8 cellular contexts compared by ENCODE assay signal in the genomic region with DNA sequence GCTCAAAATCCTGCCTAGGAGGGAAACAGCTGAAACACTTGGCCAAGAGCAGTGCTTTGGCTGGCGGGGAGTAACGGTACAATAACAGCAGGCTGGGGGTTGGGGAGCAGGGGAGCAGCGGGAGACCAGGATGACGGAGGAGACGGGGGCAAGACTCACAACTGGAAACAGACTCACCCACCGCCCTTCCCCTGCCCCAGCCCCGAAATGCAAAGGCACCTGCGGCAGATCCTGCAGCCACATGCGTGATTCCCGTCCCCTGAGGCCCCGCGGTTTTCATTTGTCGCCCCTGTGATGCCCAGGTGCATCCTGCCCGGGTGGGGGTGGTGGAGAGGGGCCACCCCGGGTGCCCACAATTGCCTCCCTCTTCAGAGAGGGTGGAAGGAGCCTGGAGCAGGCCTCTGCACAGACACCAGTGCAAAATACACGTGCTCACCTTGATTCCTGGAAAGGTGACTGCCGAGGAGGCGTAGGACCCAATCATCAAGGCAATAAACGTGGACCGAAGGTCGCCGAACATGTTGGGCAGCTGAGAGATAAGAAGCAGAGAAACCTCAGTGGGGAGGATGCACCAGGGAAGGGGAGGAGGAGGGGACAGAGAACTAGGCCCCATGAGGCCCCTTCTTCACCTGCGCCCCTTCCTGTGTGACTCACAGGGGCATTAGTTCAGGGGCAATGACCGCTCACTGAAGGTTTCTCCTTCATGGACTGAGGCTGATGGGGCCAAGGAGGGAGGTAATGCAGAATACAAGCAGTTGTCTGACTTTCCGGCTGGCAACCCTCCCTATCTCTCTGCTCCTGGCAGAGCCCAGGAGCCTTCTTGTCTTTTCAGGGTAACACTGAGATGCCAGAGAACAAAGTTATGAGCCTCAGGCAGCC. TPM values are rescaled to one million over a fixed set of nuclear protein-coding genes. Genes with fewer than 3 reads are reported as not detected.
DNase-seq lines count a peak whose midpoint lies in the region; ATAC-seq, FAIRE-seq and TF ChIP-seq lines count a peak whose summit lies in the region.

No MANE protein-coding gene starts in this region.

- POLR2A ChIA-PET in activated B cell treated with CpG ODN at 0.5 μM for 24 hours (lab: Charles Lee) = interaction anchor here (0.6 to 11.4 kb wide), 16 partner anchors 10 to 718 kb away, joined by 3 to 222 read pairs (median 4); partner anchors contain the start of gene SLC43A2

- H4K20me1 ChIP-seq in GM23248 (ENCODE audit: insufficient read depth) = no peaks in the 10 kb centered on the region

- 87 to 91% methylated on average over 20 to 25 of the region's 25 CpGs for WGBS in GM23248 (ENCODE audit: low coverage in 1 of 2, low lambda C conversion rate in 2 of 2, missing lambda C conversion rate in 2 of 2), 2 experiments

- no peaks in the 10 kb centered on the region for H3K27me3 Mint-ChIP-seq in natural killer cell (ENCODE audit: low read depth in 2 of 2)
- H3K27me3 Mint-ChIP-seq in natural killer cell treated with Interleukin-12 subunit alpha and Interleukin-12 subunit beta and Interleukin-15 and Interleukin-18, amount 100 ng/mL, for 72 hours = no peaks in the 10 kb centered on the region
- no peaks in the 10 kb centered on the region for H3K27me3 Mint-ChIP-seq in activated B cell treated with CpG ODN at 0.5 μM for 24 hours

- no peaks in the 10 kb centered on the region for H3K9me3 ChIP-seq in GM23248 (ENCODE audit: low read depth)

- H2AFZ ChIP-seq in GM23248 = no peak overlapping the region

- H3K9ac ChIP-seq in GM23248 = no peak overlapping the region

- ATAC-seq in natural killer cell (peak in 2 of 3 donors; percentile 32 to 53), HG03045 (IDR thresholded peaks at IDR 0.05; ENCODE audit: unreplicated experiment) (peak; percentile 68), activated B cell treated with CpG ODN at 0.5 μM for 24 hours (ENCODE audit: low read depth) (peak; percentile 83)
- no peak for ATAC-seq in natural killer cell treated with Interleukin-12 subunit alpha and Interleukin-12 subunit beta and Interleukin-15 and Interleukin-18, amount 100 ng/mL, for 72 hours

- in situ Hi-C loops in GM23248 (cut with MboI) = no loop called here

- DNase-seq in natural killer cell (no peak), activated B cell treated with CpG ODN at 0.5 μM for 24 hours (peak; percentile 99), urothelium cell line (ENCODE audit: low spot score) (no peak), GM23248 (no peak), frontal cortex (ENCODE audit: low spot score in 2 of 2) (no peak)
- DNase-seq in natural killer cell treated with Interleukin-12 subunit alpha and Interleukin-12 subunit beta and Interleukin-15 and Interleukin-18, amount 100 ng/mL, for 72 hours (ENCODE audit: low spot score) = no peak
- DNase-seq in activated CD4-positive, alpha-beta T cell treated with anti-CD3 and anti-CD28 coated beads, Interleukin-2, amount 50 U/mL, for 1 hour = no peak

- H3K9me3 Mint-ChIP-seq in natural killer cell (no peaks in the 10 kb centered on the region), activated B cell treated with CpG ODN at 0.5 μM for 24 hours (no peaks in the 10 kb centered on the region)
- no peaks in the 10 kb centered on the region for H3K9me3 Mint-ChIP-seq in natural killer cell treated with Interleukin-12 subunit alpha and Interleukin-12 subunit beta and Interleukin-15 and Interleukin-18, amount 100 ng/mL, for 72 hours

- H3K36me3 ChIP-seq in GM23248 (ENCODE audit: low read depth) = no peaks in the 10 kb centered on the region

- no peaks in the 10 kb centered on the region for H3K79me2 ChIP-seq in GM23248 (ENCODE audit: insufficient read depth)

- H3K27ac ChIP-seq in GM23248 = no peak overlapping the region

- H3K4me1 Mint-ChIP-seq in natural killer cell (peaks cover 0 to 7% of the 10 kb centered on the region in 2 donors), activated B cell treated with CpG ODN at 0.5 μM for 24 hours (peaks cover 62% of the 10 kb centered on the region)
- H3K4me1 Mint-ChIP-seq in natural killer cell treated with Interleukin-12 subunit alpha and Interleukin-12 subunit beta and Interleukin-15 and Interleukin-18, amount 100 ng/mL, for 72 hours (ENCODE audit: low read depth in 2 of 2) = peaks cover 0 to 2% of the 10 kb centered on the region in 2 donors

- H3K4me3 Mint-ChIP-seq in natural killer cell (no peak overlapping the region), activated B cell treated with CpG ODN at 0.5 μM for 24 hours (peak overlapping the region; percentile 82)
- H3K4me3 Mint-ChIP-seq in natural killer cell treated with Interleukin-12 subunit alpha and Interleukin-12 subunit beta and Interleukin-15 and Interleukin-18, amount 100 ng/mL, for 72 hours = no peak overlapping the region

- no peak overlapping the region for H3K4me2 ChIP-seq in GM23248 (ENCODE audit: unreplicated experiment)

- peaks cover 3% of the 10 kb centered on the region; the same call in 1 of the 2 replicates for H3F3A ChIP-seq in GM23248 (ENCODE audit: insufficient read depth)

- CTCF ChIA-PET in activated B cell treated with CpG ODN at 0.5 μM for 24 hours (lab: Charles Lee) = interaction anchor here (0.8 to 5.2 kb wide), 4 partner anchors 19 to 56 kb away, joined by 3 to 26 read pairs (median 3); partner anchors contain the start of gene SLC43A2

- H3K27ac Mint-ChIP-seq in natural killer cell (no peak overlapping the region), activated B cell treated with CpG ODN at 0.5 μM for 24 hours (peak overlapping the region; percentile 97)
- no peak overlapping the region for H3K27ac Mint-ChIP-seq in natural killer cell treated with Interleukin-12 subunit alpha and Interleukin-12 subunit beta and Interleukin-15 and Interleukin-18, amount 100 ng/mL, for 72 hours

- no peak overlapping the region for H3K4me3 ChIP-seq in GM23248

- H3K36me3 Mint-ChIP-seq in natural killer cell (no peaks in the 10 kb centered on the region), activated B cell treated with CpG ODN at 0.5 μM for 24 hours (ENCODE audit: low read depth) (peaks cover 45% of the 10 kb centered on the region)
- H3K36me3 Mint-ChIP-seq in natural killer cell treated with Interleukin-12 subunit alpha and Interleukin-12 subunit beta and Interleukin-15 and Interleukin-18, amount 100 ng/mL, for 72 hours = no peaks in the 10 kb centered on the region

- H3K27me3 ChIP-seq in GM23248 (replicated peaks; ENCODE audit: insufficient read depth) = no peaks in the 10 kb centered on the region

- no peak for FAIRE-seq in urothelium cell line (lab: Jason Lieb, UNC)
- FAIRE-seq in frontal cortex (lab: Jason Lieb, UNC) = no peak

- intact Hi-C loops in natural killer cell (cut with micrococcal nuclease) (no loop called here), activated B cell treated with CpG ODN at 0.5 μM for 24 hours (cut with micrococcal nuclease) (loop anchor here (1.0 kb wide), 4 partner anchors 14 to 51 kb away; partner anchors contain the start of gene SLC43A2)

- no peaks in the 10 kb centered on the region for H3K9me2 ChIP-seq in GM23248 (ENCODE audit: insufficient read depth)

- H3K4me1 ChIP-seq in GM23248 (ENCODE audit: insufficient read depth) = peaks cover 13% of the 10 kb centered on the region

- TF ChIP-seq CTCF in natural killer cell (IDR thresholded peaks at IDR 0.05) (no peak), activated B cell treated with CpG ODN at 0.5 μM for 24 hours (IDR thresholded peaks at IDR 0.05) (no peak)

RNA-seq across cellular contexts. Expression of gene PITPNA, which starts 30.4 kb away (rescaled TPM):
- total RNA-seq in natural killer cell (10 to 100 TPM; 61.8 to 78.2 (median 73.6) TPM), activated B cell treated with CpG ODN at 0.5 μM for 24 hours (97.0 and 113 TPM in 2 replicates), frontal cortex (18.8 TPM)
- 10 to 100 TPM; 68.4 to 78.4 TPM for total RNA-seq in natural killer cell treated with Interleukin-12 subunit alpha and Interleukin-12 subunit beta and Interleukin-15 and Interleukin-18, amount 100 ng/mL, for 72 hours
- 19.1 and 34.3 TPM in 2 replicates for total RNA-seq in GM23248 (2014; rRNA removed; shearing (Covaris generic))
- 31.6 and 34.6 TPM in 2 replicates for polyA plus RNA-seq in GM23248 (2016; fragmentation: Nextera tagmentation; extraction: Ambion mirVana)

RNA-seq across cellular contexts. Expression of gene SLC43A2, which starts 35.6 kb away (rescaled TPM):
- total RNA-seq in natural killer cell = 10 to 100 TPM; 24.5 to 36.0 (median 30.3) TPM
- 1 to 10 TPM; 4.9 to 5.0 TPM for total RNA-seq in natural killer cell treated with Interleukin-12 subunit alpha and Interleukin-12 subunit beta and Interleukin-15 and Interleukin-18, amount 100 ng/mL, for 72 hours
- total RNA-seq in activated B cell treated with CpG ODN at 0.5 μM for 24 hours = 148 and 167 TPM in 2 replicates
- 8.6 and 9.1 TPM in 2 replicates for total RNA-seq in GM23248 (2014; rRNA removed; shearing (Covaris generic))
- polyA plus RNA-seq in GM23248 (2016; fragmentation: Nextera tagmentation; extraction: Ambion mirVana) = 6.0 and 6.6 TPM in 2 replicates
- 15.5 TPM for total RNA-seq in frontal cortex

RNA-seq across cellular contexts. Expression of gene SCARF1, which starts 52.5 kb away (rescaled TPM):
- total RNA-seq in natural killer cell (1 to 10 TPM in 2 of 3 donors, under 1 TPM in 1; 0.59 to 3.1 (median 1.0) TPM), activated B cell treated with CpG ODN at 0.5 μM for 24 hours (6.6 and 8.0 TPM in 2 replicates), frontal cortex (3.3 TPM)
- 1 to 10 TPM; 3.6 to 4.1 TPM for total RNA-seq in natural killer cell treated with Interleukin-12 subunit alpha and Interleukin-12 subunit beta and Interleukin-15 and Interleukin-18, amount 100 ng/mL, for 72 hours
- 0.25 TPM in 1 of 2 replicates, not detected in the other for total RNA-seq in GM23248 (2014; rRNA removed; shearing (Covaris generic))
- polyA plus RNA-seq in GM23248 (2016; fragmentation: Nextera tagmentation; extraction: Ambion mirVana) = 0.14 TPM in 1 of 2 replicates, not detected in the other

RNA-seq across cellular contexts. Expression of gene RILP, which starts 56.7 kb away (rescaled TPM):
- total RNA-seq in natural killer cell = 1 to 10 TPM; 2.3 to 5.1 (median 4.0) TPM
- 1 to 10 TPM; 1.2 to 3.1 TPM for total RNA-seq in natural killer cell treated with Interleukin-12 subunit alpha and Interleukin-12 subunit beta and Interleukin-15 and Interleukin-18, amount 100 ng/mL, for 72 hours
- 9.7 and 9.8 TPM in 2 replicates for total RNA-seq in activated B cell treated with CpG ODN at 0.5 μM for 24 hours
- 6.4 and 27.6 TPM in 2 replicates for total RNA-seq in GM23248 (2014; rRNA removed; shearing (Covaris generic))
- polyA plus RNA-seq in GM23248 (2016; fragmentation: Nextera tagmentation; extraction: Ambion mirVana) = 4.4 and 6.5 TPM in 2 replicates
- total RNA-seq in frontal cortex = 2.9 TPM

Comparison
In these comparisons a context has a peak if more than half of its experiments do, and no peak if none do; other contexts are left out.
1. ATAC-seq: peak in natural killer cell (2 of 3), HG03045 (single experiment) and activated B cell treated with CpG ODN at 0.5 μM for 24 hours (single experiment); none in natural killer cell treated with Interleukin-12 subunit alpha and Interleukin-12 subunit beta and Interleukin-15 and Interleukin-18, amount 100 ng/mL, for 72 hours (0 of 2).